Comparison of ENCODE assay signal across 15 cellular contexts in the genomic region with DNA sequence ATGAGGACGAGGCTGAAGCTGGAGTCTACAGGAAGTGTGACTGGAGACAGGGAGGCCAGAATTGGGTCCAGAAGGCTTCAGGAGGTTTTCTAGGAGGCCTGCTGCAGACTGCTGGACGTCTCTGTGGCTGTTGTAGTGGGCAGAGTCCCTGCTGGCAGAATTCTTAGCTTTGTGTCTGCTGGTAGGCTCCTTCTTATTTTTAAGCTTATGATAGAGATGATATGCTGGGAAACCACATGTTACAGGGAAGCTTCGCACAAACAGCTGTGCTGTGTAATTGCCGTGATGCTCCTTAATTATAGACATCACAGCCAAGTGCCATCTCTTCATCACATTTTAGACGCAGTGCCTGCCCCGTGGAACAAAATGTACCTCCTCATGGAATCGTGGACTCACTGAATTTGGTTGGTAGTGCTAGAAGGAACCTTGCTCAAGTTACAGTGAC.
DNase-seq lines count a peak whose midpoint lies in the region; ATAC-seq and TF ChIP-seq lines count a peak whose summit lies in the region.
"Had no signal": no experiment of that assay in that cellular context is flagged by ENCODE, and none has a peak within 500 bp of the region (broad histone marks: within the 10 kb centered on the region; RNA-seq: fewer than 3 reads in every experiment).

No MANE protein-coding gene starts in this region.

- no peak overlapping the region for H3K4me3 ChIP-seq in heart right ventricle
- no peak overlapping the region for H3K4me3 ChIP-seq in gastrocnemius medialis
- H3K4me3 ChIP-seq: BLaER1, colonic mucosa, uterus had no signal

- 53 to 71% (median 55%) methylated on average over 7 of the region's 7 CpGs for WGBS in adipose tissue, 3 donors
- 16 to 31% methylated on average over 7 of the region's 7 CpGs for WGBS in heart right ventricle, 2 donors

- H3K36me3 ChIP-seq in heart right ventricle, result no peaks in the 10 kb centered on the region
- no peaks in the 10 kb centered on the region for H3K36me3 ChIP-seq in gastrocnemius medialis
- H3K36me3 ChIP-seq: BLaER1, colonic mucosa, uterus had no signal

- H3K9me3 ChIP-seq in heart right ventricle (no peaks in the 10 kb centered on the region), gastrocnemius medialis (no peaks in the 10 kb centered on the region)
- H3K9me3 ChIP-seq: BLaER1, colonic mucosa, uterus had no signal

- intact Hi-C loops in heart right ventricle (cut with DNase I), result no loop called here
- intact Hi-C loops in gastrocnemius medialis (cut with DNase I; ENCODE audit: low total_unique reads), result no loop called here

- H3K27ac ChIP-seq in adipose tissue (ENCODE audit: low read depth, low read length) (peak overlapping the region; percentile 77), heart right ventricle (peak overlapping the region; percentile 18 to 85 (median 68)), gastrocnemius medialis (peak overlapping the region in 3 of 4 donors; percentile 5 to 64 (median 21))
- H3K27ac ChIP-seq: BLaER1, colonic mucosa, uterus had no signal

- H3K9me3 Mint-ChIP-seq in activated naive CD4-positive, alpha-beta T cell treated with anti-CD3 and anti-CD28 coated beads, Interleukin-2, amount 50 U/mL, for 72 hours, result no peaks in the 10 kb centered on the region
- H3K9me3 Mint-ChIP-seq: memory B cell had no signal

- DNase-seq in GM03348 (ENCODE audit: low spot score) (peak; percentile 26), heart right ventricle (no peak), gastrocnemius medialis (no peak), NCI-H82 treated with DMSO at 0.1 percent for 48 hours (lab: John Stamatoyannopoulos, UW; ENCODE audit: unreplicated experiment) (no peak)
- no peak for DNase-seq in activated naive CD4-positive, alpha-beta T cell treated with anti-CD3 and anti-CD28 coated beads, Interleukin-2, amount 50 U/mL, for 72 hours (ENCODE audit: low spot score in 2 of 2)
- DNase-seq: activated CD4-positive, alpha-beta T cell treated with anti-CD3 and anti-CD28 coated beads for 48 hours; activated effector memory CD4-positive, alpha-beta T cell treated with anti-CD3 and anti-CD28 coated beads, Interleukin-2, amount 50 U/mL, for 16 hours; colonic mucosa; NCI-H1105 treated with DMSO at 0.1 percent for 48 hours; uterus had no signal

- H3K4me1 ChIP-seq in heart right ventricle, result peaks cover 3 to 75% (median 42%) of the 10 kb centered on the region in 9 donors
- H3K4me1 ChIP-seq in gastrocnemius medialis, result peaks cover 23 to 29% of the 10 kb centered on the region in 2 donors
- H3K4me1 ChIP-seq: colonic mucosa, uterus had no signal

- no peak overlapping the region for H3K27ac Mint-ChIP-seq in activated naive CD4-positive, alpha-beta T cell treated with anti-CD3 and anti-CD28 coated beads, Interleukin-2, amount 50 U/mL, for 72 hours
- H3K27ac Mint-ChIP-seq: memory B cell had no signal

- peak; percentile 9 to 74 (median 30) for ATAC-seq in heart right ventricle
- peak; percentile 72 to 85 for ATAC-seq in gastrocnemius medialis
- ATAC-seq in HG02759 (IDR thresholded peaks at IDR 0.05; ENCODE audit: unreplicated experiment), result no peak
- ATAC-seq in GM18505 (IDR thresholded peaks at IDR 0.05; ENCODE audit: unreplicated experiment), result no peak
- ATAC-seq in activated naive CD4-positive, alpha-beta T cell treated with anti-CD3 and anti-CD28 coated beads, Interleukin-2, amount 50 U/mL, for 72 hours, result no peak

- H3K36me3 Mint-ChIP-seq in activated naive CD4-positive, alpha-beta T cell treated with anti-CD3 and anti-CD28 coated beads, Interleukin-2, amount 50 U/mL, for 72 hours, result no peaks in the 10 kb centered on the region
- H3K36me3 Mint-ChIP-seq: memory B cell had no signal

- in situ Hi-C loops in gastrocnemius medialis (cut with MboI; ENCODE audit: low sequenced_read_pairs in 4 of 4), result no loop called here

- no peaks in the 10 kb centered on the region for H3K27me3 ChIP-seq in heart right ventricle
- H3K27me3 ChIP-seq in gastrocnemius medialis, result no peaks in the 10 kb centered on the region
- H3K27me3 ChIP-seq: BLaER1, colonic mucosa, uterus had no signal

- TF ChIP-seq CTCF in heart right ventricle (IDR thresholded peaks at IDR 0.05), result no peak
- no peak for TF ChIP-seq CTCF in gastrocnemius medialis (IDR thresholded peaks at IDR 0.05 in 4 of 5, conservative IDR thresholded peaks at IDR 0.05 in 1 of 5)

- TF ChIP-seq POLR2A in gastrocnemius medialis (IDR thresholded peaks at IDR 0.05) (no peak), GM18505 (IDR thresholded peaks at IDR 0.05; ENCODE audit: borderline replicate concordance, extremely low read depth, insufficient read depth, insufficient read length) (no peak)

Comparison
In these comparisons a context has a peak if more than half of its experiments do, and no peak if none do; other contexts are left out.
1. H3K27ac ChIP-seq: peak in every context shown above with its lines; median percentile 77 in adipose tissue; 68 in heart right ventricle; 21 in gastrocnemius medialis.
2. ATAC-seq: peak in heart right ventricle (8 of 8) and gastrocnemius medialis (2 of 2); none in HG02759 (single experiment), GM18505 (single experiment) and activated naive CD4-positive, alpha-beta T cell treated with anti-CD3 and anti-CD28 coated beads, Interleukin-2, amount 50 U/mL, for 72 hours (0 of 2).